In genomic region chr2:156896294-156896693, GRCh38 we compare ENCODE assay signal across 8 cellular contexts.
DNase-seq lines count a peak whose midpoint lies in the region; ATAC-seq and TF ChIP-seq lines count a peak whose summit lies in the region.

No MANE protein-coding gene starts in this region.

- H3K4me3 ChIP-seq in MM.1S (ENCODE audit: low read length), result 0 out of 2 replicates have a peak overlapping the region, but pooled peaks have one; percentile 11
- no peak overlapping the region for H3K4me3 ChIP-seq in mesenchymal stem cell (ENCODE audit: insufficient read depth in 1 of 2, low read depth in 1 of 2, low read length in 2 of 2)
- no peak overlapping the region for H3K4me3 ChIP-seq in gastrocnemius medialis
- no peak overlapping the region for H3K4me3 ChIP-seq in GM23338

- intact Hi-C loops in activated CD4-positive, alpha-beta T cell treated with anti-CD3 and anti-CD28 coated beads for 36 hours (cut with DNase I, micrococcal nuclease), result loop anchor here in 1 of 2 experiments (10.0 kb wide), 1 partner anchor 1521 kb away; no protein-coding TSS in a partner anchor
- intact Hi-C loops in gastrocnemius medialis (cut with DNase I; ENCODE audit: low total_unique reads), result no loop called here

- TF ChIP-seq POLR2A in gastrocnemius medialis (IDR thresholded peaks at IDR 0.05), result no peak

- in situ Hi-C loops in gastrocnemius medialis (cut with MboI; ENCODE audit: low sequenced_read_pairs in 4 of 4), result no loop called here

- no peak overlapping the region for H2BK12ac ChIP-seq in mesenchymal stem cell (ENCODE audit: low read length in 2 of 2)

- H3K4me2 ChIP-seq in MM.1S (ENCODE audit: low read depth, low read length), result peak overlapping the region; percentile 65; the same call in 1 of the 2 replicates
- no peak overlapping the region for H3K4me2 ChIP-seq in mesenchymal stem cell (ENCODE audit: low read length, poor library complexity, severe bottlenecking)
- no peak overlapping the region for H3K4me2 ChIP-seq in GM23338

- H3K27ac ChIP-seq in MM.1S (ENCODE audit: low read length) (peak overlapping the region; percentile 43; the same call in 1 of the 2 replicates), mesenchymal stem cell (ENCODE audit: low read length, poor library complexity, severe bottlenecking) (no peak overlapping the region), gastrocnemius medialis (no peak overlapping the region), GM23338 (ENCODE audit: low read depth) (no peak overlapping the region)

- no peak overlapping the region for H2BK120ac ChIP-seq in mesenchymal stem cell (ENCODE audit: low read depth, low read length)

- no peak overlapping the region for H3K4ac ChIP-seq in mesenchymal stem cell (ENCODE audit: low read depth in 1 of 2, low read length in 2 of 2)

- H3F3A ChIP-seq in MM.1S (ENCODE audit: insufficient read depth, low read length) (peaks cover 19% of the 10 kb centered on the region), GM23338 (replicated peaks; ENCODE audit: low read depth) (no peaks in the 10 kb centered on the region)

- H3K79me1 ChIP-seq in mesenchymal stem cell (replicated peaks; ENCODE audit: low read length, poor library complexity, severe bottlenecking), result no peaks in the 10 kb centered on the region

- no peaks in the 10 kb centered on the region for H3K9me3 ChIP-seq in MM.1S (replicated peaks; ENCODE audit: insufficient read depth, low read length)
- no peaks in the 10 kb centered on the region for H3K9me3 ChIP-seq in mesenchymal stem cell (ENCODE audit: control insufficient read depth, low read length)
- H3K9me3 ChIP-seq in gastrocnemius medialis, result no peaks in the 10 kb centered on the region

- peaks cover 10% of the 10 kb centered on the region for H3K4me1 Mint-ChIP-seq in activated CD4-positive, alpha-beta T cell treated with anti-CD3 and anti-CD28 coated beads for 36 hours
- peaks cover 15% of the 10 kb centered on the region for H3K4me1 Mint-ChIP-seq in GM23338

- H2AFZ ChIP-seq in MM.1S (ENCODE audit: low read length), result no peak overlapping the region
- H2AFZ ChIP-seq in mesenchymal stem cell (ENCODE audit: low read depth, low read length), result no peak overlapping the region
- no peak overlapping the region for H2AFZ ChIP-seq in GM23338

- no peak overlapping the region for H4K8ac ChIP-seq in mesenchymal stem cell (ENCODE audit: low read length)

- H4K20me1 ChIP-seq in MM.1S (ENCODE audit: insufficient read depth, low read length) (no peaks in the 10 kb centered on the region), GM23338 (replicated peaks; ENCODE audit: insufficient read depth) (no peaks in the 10 kb centered on the region)

- no peak overlapping the region for H2AK5ac ChIP-seq in mesenchymal stem cell (ENCODE audit: low read length, severe bottlenecking)

- no peak overlapping the region for H3K23ac ChIP-seq in mesenchymal stem cell (ENCODE audit: low read length in 2 of 2)

- H3K36me3 ChIP-seq in MM.1S (replicated peaks; ENCODE audit: insufficient read depth, low read length) (no peaks in the 10 kb centered on the region), mesenchymal stem cell (ENCODE audit: control insufficient read depth in 1 of 2, insufficient read depth in 2 of 2, low read depth in 1 of 2, low read length in 2 of 2) (no peaks in the 10 kb centered on the region), gastrocnemius medialis (no peaks in the 10 kb centered on the region), GM23338 (ENCODE audit: insufficient read depth) (no peaks in the 10 kb centered on the region)

- H3K4me3 Mint-ChIP-seq in activated CD4-positive, alpha-beta T cell treated with anti-CD3 and anti-CD28 coated beads for 36 hours, result no peak overlapping the region
- H3K4me3 Mint-ChIP-seq in GM23338, result no peak overlapping the region

- no peak overlapping the region for H2BK15ac ChIP-seq in mesenchymal stem cell (ENCODE audit: low read depth, poor library complexity, severe bottlenecking)

- H2BK5ac ChIP-seq in mesenchymal stem cell (ENCODE audit: low read depth, low read length, poor library complexity, severe bottlenecking), result no peak overlapping the region

- no peak overlapping the region for H3K27ac Mint-ChIP-seq in activated CD4-positive, alpha-beta T cell treated with anti-CD3 and anti-CD28 coated beads for 36 hours
- no peak overlapping the region for H3K27ac Mint-ChIP-seq in GM23338

- H3K79me2 ChIP-seq in MM.1S (ENCODE audit: low read length) (no peaks in the 10 kb centered on the region), GM23338 (replicated peaks; ENCODE audit: insufficient read depth) (no peaks in the 10 kb centered on the region)

- H3K36me3 Mint-ChIP-seq in activated CD4-positive, alpha-beta T cell treated with anti-CD3 and anti-CD28 coated beads for 36 hours (ENCODE audit: low read depth), result no peaks in the 10 kb centered on the region
- peaks cover 9% of the 10 kb centered on the region; the same call in 2 of the 3 replicates for H3K36me3 Mint-ChIP-seq in GM23338 (ENCODE audit: low read depth)

- H3K27me3 ChIP-seq in MM.1S (replicated peaks; ENCODE audit: insufficient read depth, low read length), result no peaks in the 10 kb centered on the region; the same call in 1 of the 2 replicates
- H3K27me3 ChIP-seq in mesenchymal stem cell (ENCODE audit: control insufficient read depth in 1 of 2, insufficient read depth in 1 of 2, low read length in 2 of 2), result no peaks in the 10 kb centered on the region
- H3K27me3 ChIP-seq in gastrocnemius medialis, result no peaks in the 10 kb centered on the region
- H3K27me3 ChIP-seq in GM23338 (ENCODE audit: insufficient read depth), result peaks cover 16% of the 10 kb centered on the region

- POLR2A ChIA-PET in activated CD4-positive, alpha-beta T cell treated with anti-CD3 and anti-CD28 coated beads for 36 hours (lab: Charles Lee), result no interaction called here

- no peak overlapping the region for H4K91ac ChIP-seq in mesenchymal stem cell (ENCODE audit: low read length)

- no peak overlapping the region for H3K18ac ChIP-seq in mesenchymal stem cell (ENCODE audit: low read depth in 1 of 2, low read length in 2 of 2)

- no peak for TF ChIP-seq CTCF in MM.1S (IDR thresholded peaks at IDR 0.05; ENCODE audit: low read length)
- TF ChIP-seq CTCF in gastrocnemius medialis (IDR thresholded peaks at IDR 0.05 in 4 of 5, conservative IDR thresholded peaks at IDR 0.05 in 1 of 5), result no peak
- TF ChIP-seq CTCF in GM23338 (conservative IDR thresholded peaks at IDR 0.05; ENCODE audit: low read depth in 2 of 2), result no peak

- peaks cover 2% of the 10 kb centered on the region for H3K9me3 Mint-ChIP-seq in activated CD4-positive, alpha-beta T cell treated with anti-CD3 and anti-CD28 coated beads for 36 hours (ENCODE audit: low read depth)
- H3K9me3 Mint-ChIP-seq in GM23338, result no peaks in the 10 kb centered on the region; the same call in 2 of the 3 replicates

- H3K4me1 ChIP-seq in MM.1S (ENCODE audit: low read length) (peaks cover 51% of the 10 kb centered on the region), mesenchymal stem cell (ENCODE audit: control insufficient read depth, insufficient read depth, low read depth, low read length) (no peaks in the 10 kb centered on the region), gastrocnemius medialis (peaks cover 4 to 8% of the 10 kb centered on the region in 2 donors), GM23338 (ENCODE audit: insufficient read depth) (peaks cover 17% of the 10 kb centered on the region)

- H3K9ac ChIP-seq in MM.1S (ENCODE audit: low read length) (no peak overlapping the region), mesenchymal stem cell (ENCODE audit: low read length) (no peak overlapping the region)

- 75% methylated on average over 1 of the region's 1 CpG for WGBS in mesenchymal stem cell

- CTCF ChIA-PET in activated CD4-positive, alpha-beta T cell treated with anti-CD3 and anti-CD28 coated beads for 36 hours (lab: Charles Lee), result no interaction called here

- H3K9me2 ChIP-seq in MM.1S (replicated peaks; ENCODE audit: insufficient read depth, low read length) (no peaks in the 10 kb centered on the region), GM23338 (ENCODE audit: insufficient read depth) (no peaks in the 10 kb centered on the region)

- peak; percentile 24 for DNase-seq in activated CD4-positive, alpha-beta T cell treated with anti-CD3 and anti-CD28 coated beads for 36 hours
- no peak for DNase-seq in activated CD4-positive, alpha-beta T cell treated with anti-CD3 and anti-CD28 coated beads, Interleukin-2, amount 50 U/mL, for 48 hours
- DNase-seq in MM.1S (peak; percentile 93), mesenchymal stem cell (peak; percentile 40), gastrocnemius medialis (no peak), cerebellar nuclear complex (lab: John Stamatoyannopoulos, UW) (no peak), GM23338 (ENCODE audit: low spot score) (no peak)

- peak; percentile 53 for ATAC-seq in activated CD4-positive, alpha-beta T cell treated with anti-CD3 and anti-CD28 coated beads for 36 hours
- peak; percentile 95 for ATAC-seq in HG02623 (IDR thresholded peaks at IDR 0.05; ENCODE audit: unreplicated experiment)
- ATAC-seq in gastrocnemius medialis, result no peak
- ATAC-seq in GM23338, result no peak

- H3K14ac ChIP-seq in mesenchymal stem cell (ENCODE audit: low read length in 2 of 2), result no peak overlapping the region

- H3K27me3 Mint-ChIP-seq in activated CD4-positive, alpha-beta T cell treated with anti-CD3 and anti-CD28 coated beads for 36 hours, result peaks cover 19% of the 10 kb centered on the region
- H3K27me3 Mint-ChIP-seq in GM23338 (ENCODE audit: insufficient read depth, low read depth, poor library complexity), result no peaks in the 10 kb centered on the region

TF ChIP-seq in GM23338, 12 proteins besides CTCF, POLR2A, EP300 and RAD21 (continues in another document):
- no peak for TF ChIP-seq EZH2 (IDR thresholded peaks at IDR 0.05; ENCODE audit: low read depth, unreplicated experiment)

Comparison
In these comparisons a context has a peak if more than half of its experiments do, and no peak if none do; other contexts are left out.
1. DNase-seq: peak in activated CD4-positive, alpha-beta T cell treated with anti-CD3 and anti-CD28 coated beads for 36 hours (single experiment), MM.1S (single experiment) and mesenchymal stem cell (single experiment); none in activated CD4-positive, alpha-beta T cell treated with anti-CD3 and anti-CD28 coated beads, Interleukin-2, amount 50 U/mL, for 48 hours (0 of 2), gastrocnemius medialis (0 of 2), cerebellar nuclear complex (0 of 2) and GM23338 (single experiment).
2. ATAC-seq: peak in activated CD4-positive, alpha-beta T cell treated with anti-CD3 and anti-CD28 coated beads for 36 hours (single experiment) and HG02623 (single experiment); none in gastrocnemius medialis (0 of 2) and GM23338 (single experiment).